Comparison of ENCODE assay signal across 1 cellular context in the genomic region with DNA sequence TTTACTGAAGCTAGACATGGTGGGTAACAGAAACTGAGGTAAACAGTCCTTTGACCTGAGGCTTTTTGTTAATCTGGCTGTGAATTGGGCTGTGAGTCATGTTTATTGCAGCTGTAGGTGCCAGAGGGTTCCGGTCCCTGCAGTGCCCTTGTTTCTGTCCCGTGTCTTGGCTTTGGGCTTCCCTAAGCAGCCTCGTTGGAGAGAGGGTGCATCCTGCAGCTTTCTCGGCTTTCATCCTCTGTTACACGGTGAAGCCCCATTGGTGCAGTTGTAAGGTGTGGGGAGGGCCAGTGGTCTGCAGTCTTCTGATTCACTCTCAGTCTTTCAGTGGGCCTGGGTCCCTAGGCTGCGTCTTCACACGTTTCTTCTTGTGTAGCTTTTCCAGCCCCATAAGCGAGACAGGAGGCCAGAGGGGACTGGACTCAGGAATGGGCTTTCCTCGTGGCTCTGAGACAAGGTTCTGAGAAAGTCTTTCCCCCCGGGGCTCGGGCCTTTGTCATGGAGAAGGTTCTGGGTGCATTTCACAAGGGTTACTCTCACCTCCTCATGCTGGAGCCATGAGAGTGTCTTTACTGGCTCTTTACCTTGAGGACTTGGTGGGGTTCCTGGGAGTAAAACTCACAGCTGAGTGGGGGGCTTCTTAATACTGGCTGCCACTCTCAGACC.
TF ChIP-seq lines count a peak whose summit lies in the region.

No MANE protein-coding gene starts in this region.

TF ChIP-seq in endothelial cell of umbilical vein, 7 proteins besides CTCF, POLR2A, EP300 and RAD21:
- TF ChIP-seq JUN (IDR thresholded peaks at IDR 0.05; ENCODE audit: borderline replicate concordance, insufficient read depth, insufficient read length, low read depth) (no peak), MYC (IDR thresholded peaks at IDR 0.05; ENCODE audit: low read depth, low read length) (no peak), FOS (IDR thresholded peaks at IDR 0.05; ENCODE audit: borderline replicate concordance, insufficient read depth, low read length) (no peak), POLR2AphosphoS5 (IDR thresholded peaks at IDR 0.05; ENCODE audit: insufficient read depth, low read depth, low read length) (no peak), GATA2 (IDR thresholded peaks at IDR 0.05; ENCODE audit: insufficient read depth, insufficient read length, low read depth, low read length) (no peak), EZH2 (IDR thresholded peaks at IDR 0.05; ENCODE audit: borderline replicate concordance, low read depth, low read length, severe bottlenecking) (no peak)
- TF ChIP-seq, protein P1, sequence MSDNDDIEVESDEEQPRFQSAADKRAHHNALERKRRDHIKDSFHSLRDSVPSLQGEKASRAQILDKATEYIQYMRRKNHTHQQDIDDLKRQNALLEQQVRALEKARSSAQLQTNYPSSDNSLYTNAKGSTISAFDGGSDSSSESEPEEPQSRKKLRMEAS (IDR thresholded peaks at IDR 0.05; ENCODE audit: insufficient read depth, insufficient read length) = no peak
